1 cellular context compared by ENCODE assay signal in the genomic region with DNA sequence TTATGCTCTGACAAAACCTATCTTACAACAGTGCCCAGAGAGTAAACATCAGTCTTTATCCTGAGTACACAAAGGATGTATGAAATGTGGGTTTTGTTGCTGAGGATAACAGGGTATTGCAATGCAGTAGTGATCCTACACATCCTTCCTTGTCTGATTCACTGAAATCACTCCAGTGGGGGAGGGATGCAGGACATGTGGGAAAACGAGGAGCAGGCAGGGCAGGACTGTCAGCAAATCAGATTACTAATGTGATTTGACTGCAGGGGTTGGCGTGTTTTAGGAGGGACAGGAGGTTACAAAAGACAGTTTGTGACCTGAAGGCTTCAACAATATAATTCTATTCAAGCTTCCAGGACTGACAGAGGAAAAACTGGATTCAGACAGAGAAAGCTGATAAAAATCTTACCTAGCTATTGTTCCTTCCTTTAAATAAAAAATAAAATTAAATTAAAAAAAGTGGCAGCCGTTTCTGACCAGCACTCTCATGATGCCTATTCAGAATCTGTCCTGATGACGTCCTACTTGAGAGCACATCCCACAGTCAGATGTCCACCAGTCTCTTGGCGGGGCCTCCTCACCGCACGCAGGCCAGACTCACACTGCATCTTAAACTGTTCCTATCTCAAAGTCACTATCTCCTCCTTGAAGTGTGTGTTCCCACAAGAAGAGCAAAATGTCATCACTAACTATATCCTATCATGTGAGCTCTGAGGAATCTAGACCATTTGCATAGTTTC.
A peak's percentile ranks its signal among the peaks of the same experiment; 100 is the strongest.
TF ChIP-seq lines count a peak whose summit lies in the region.

No MANE protein-coding gene starts in this region.

TF ChIP-seq in IMR-90, 13 proteins besides CTCF, POLR2A, EP300 and RAD21:
- TF ChIP-seq BHLHE40 (IDR thresholded peaks at IDR 0.05; ENCODE audit: low read depth, low read length) (no peak), RFX5 (IDR thresholded peaks at IDR 0.05; ENCODE audit: low read depth, low read length) (no peak), CEBPB (IDR thresholded peaks at IDR 0.05; ENCODE audit: low read depth, low read length) (peak; percentile 40)
